Comparison of ENCODE assay signal across 8 cellular contexts in genomic region chr22:36853407-36854099, GRCh38.
DNase-seq lines count a peak whose midpoint lies in the region; ATAC-seq, FAIRE-seq and TF ChIP-seq lines count a peak whose summit lies in the region.

No MANE protein-coding gene starts in this region.

- TF ChIP-seq CTCF in fibroblast of mammary gland (conservative IDR thresholded peaks at IDR 0.05; ENCODE audit: control insufficient read depth, insufficient read depth, low read depth, low read length) = peak; percentile 68
- peak in 1 of 2 experiments; percentile 37 for TF ChIP-seq CTCF in tibial artery (IDR thresholded peaks at IDR 0.05)

- no peak for ATAC-seq in GM19328 (IDR thresholded peaks at IDR 0.05; ENCODE audit: unreplicated experiment)

- H3K4me1 ChIP-seq in tibial artery = peaks cover 0 to 9% (median 3%) of the 10 kb centered on the region in 4 donors

- H3K27me3 ChIP-seq in tibial artery = peaks cover 0 to 59% of the 10 kb centered on the region in 2 donors

- no peak overlapping the region for H3K27ac ChIP-seq in tibial artery

- H3K4me3 ChIP-seq in fibroblast of mammary gland (ENCODE audit: control insufficient read depth, low read depth, low read length) = no peak overlapping the region
- no peak overlapping the region for H3K4me3 ChIP-seq in tibial artery

- H3K9me3 ChIP-seq in tibial artery = no peaks in the 10 kb centered on the region

- intact Hi-C loops in tibial artery (cut with DNase I; ENCODE audit: low total_unique reads) = no loop called here

- no peaks in the 10 kb centered on the region for H3K36me3 ChIP-seq in tibial artery

- FAIRE-seq in GM18507 (lab: Jason Lieb, UNC) = peak; percentile 91

- DNase-seq in AG08395 (ENCODE audit: low spot score) = peak; percentile 42
- DNase-seq in GM18507 (ENCODE audit: extremely low spot score, insufficient read length, low read depth) = peak; percentile 60
- DNase-seq in NOMO-1 treated with dmso at 0.1 percent for 144 hours (lab: John Stamatoyannopoulos, UW; ENCODE audit: unreplicated experiment) = peak; percentile 32
- peak; percentile 97 for DNase-seq in activated CD8-positive, alpha-beta memory T cell treated with anti-CD3 and anti-CD28 coated beads, Interleukin-2, amount 50 U/mL, for 48 hours
- DNase-seq in fibroblast of mammary gland (ENCODE audit: low read depth) = peak; percentile 55
- peak in 30 of 56 donors; percentile 5 to 63 (median 18) for DNase-seq in nucleus accumbens (lab: John Stamatoyannopoulos, UW)
- peak; percentile 50 to 79 for DNase-seq in tibial artery

Comparison
In these comparisons a context has a peak if more than half of its experiments do, and no peak if none do; other contexts are left out.
1. DNase-seq: peak in every context shown above with its lines; median percentile 97 in activated CD8-positive, alpha-beta memory T cell treated with anti-CD3 and anti-CD28 coated beads, Interleukin-2, amount 50 U/mL, for 48 hours; 64 in tibial artery; 60 in GM18507; 55 in fibroblast of mammary gland; 42 in AG08395; 32 in NOMO-1 treated with dmso at 0.1 percent for 144 hours; 18 in nucleus accumbens.